9 cellular contexts compared by ENCODE assay signal in genomic region chr2:25131567-25132295, GRCh38. TPM values are rescaled to one million over a fixed set of nuclear protein-coding genes. Genes with fewer than 3 reads are reported as not detected.
A peak's percentile ranks its signal among the peaks of the same experiment; 100 is the strongest.
DNase-seq lines count a peak whose midpoint lies in the region; ATAC-seq and TF ChIP-seq lines count a peak whose summit lies in the region.
"Had no signal": no experiment of that assay in that cellular context is flagged by ENCODE, and none has a peak within 500 bp of the region (broad histone marks: within the 10 kb centered on the region; RNA-seq: fewer than 3 reads in every experiment).

No MANE protein-coding gene starts in this region.

- DNase-seq in activated CD8-positive, alpha-beta memory T cell treated with anti-CD3 and anti-CD28 coated beads for 24 hours = peak; percentile 64
- no peak for DNase-seq in activated CD8-positive, alpha-beta memory T cell treated with anti-CD3 and anti-CD28 coated beads, Interleukin-2, amount 50 U/mL, for 4 hours
- DNase-seq in mesothelial cell of epicardium (ENCODE audit: low spot score in 2 of 2, unreplicated experiment in 2 of 2) (peak in 1 of 2 experiments; percentile 42), upper lobe of left lung (peak in 1 of 2 donors; percentile 90), DMS153 (lab: John Stamatoyannopoulos, UW) (no peak), NCI-H2029 treated with DMSO at 0.1 percent for 48 hours (lab: John Stamatoyannopoulos, UW) (no peak)

- no peak overlapping the region for H3K9ac ChIP-seq in duodenal mucosa (ENCODE audit: low read depth in 1 of 2, low read length in 2 of 2)

- peak overlapping the region; percentile 60 for H3K4me3 Mint-ChIP-seq in mesothelial cell of epicardium

- TF ChIP-seq CTCF in mesothelial cell of epicardium (IDR thresholded peaks at IDR 0.05; ENCODE audit: unreplicated experiment) (no peak), upper lobe of left lung (IDR thresholded peaks at IDR 0.05) (no peak)

- H3K4me1 Mint-ChIP-seq in mesothelial cell of epicardium = peaks cover 19% of the 10 kb centered on the region

- WGBS in upper lobe of left lung, 2 donors = 25 to 36% methylated on average over 13 to 24 of the region's 53 CpGs

- H3K4me1 ChIP-seq in duodenal mucosa (ENCODE audit: control insufficient read depth in 1 of 2, insufficient read depth in 2 of 2, low read length in 2 of 2) (peaks cover 0 to 9% of the 10 kb centered on the region in 2 donors), upper lobe of left lung (peaks cover 4 to 19% (median 13%) of the 10 kb centered on the region in 4 donors)

- no peaks in the 10 kb centered on the region for H3K9me3 Mint-ChIP-seq in mesothelial cell of epicardium

- peak overlapping the region; percentile 87 for H3K27ac Mint-ChIP-seq in mesothelial cell of epicardium

- no peak for TF ChIP-seq EP300 in upper lobe of left lung (IDR thresholded peaks at IDR 0.05)

- H3K27ac ChIP-seq in duodenal mucosa (ENCODE audit: low read depth, low read length) (no peak overlapping the region), upper lobe of left lung (peak overlapping the region in 1 of 4 donors; percentile 3)
- H3K27ac ChIP-seq: epithelial cell of prostate had no signal

- ATAC-seq in upper lobe of left lung (ENCODE audit: low FRiP score in 2 of 2) (peak in 1 of 2 donors; percentile 61), HG03460 (IDR thresholded peaks at IDR 0.05; ENCODE audit: unreplicated experiment) (no peak)

- H3K9me3 ChIP-seq in duodenal mucosa (ENCODE audit: control insufficient read depth in 1 of 2, low read length in 2 of 2) (no peaks in the 10 kb centered on the region), upper lobe of left lung (no peaks in the 10 kb centered on the region)

- peaks cover 8% of the 10 kb centered on the region for H3K36me3 Mint-ChIP-seq in mesothelial cell of epicardium

- no peaks in the 10 kb centered on the region for H3K36me3 ChIP-seq in duodenal mucosa (ENCODE audit: control insufficient read depth in 1 of 2, insufficient read depth in 2 of 2, low read length in 2 of 2)
- no peaks in the 10 kb centered on the region for H3K36me3 ChIP-seq in upper lobe of left lung

- no peak for TF ChIP-seq POLR2A in upper lobe of left lung (IDR thresholded peaks at IDR 0.05)

- H3K27me3 ChIP-seq in duodenal mucosa (ENCODE audit: control insufficient read depth in 1 of 2, insufficient read depth in 2 of 2, low read length in 2 of 2) (peaks cover 12 to 26% of the 10 kb centered on the region in 2 donors), upper lobe of left lung (peaks cover 0 to 3% (median 1%) of the 10 kb centered on the region in 4 donors)

- H3K4me3 ChIP-seq in duodenal mucosa (ENCODE audit: low read depth in 1 of 2, low read length in 2 of 2) (peak overlapping the region; percentile 49 to 58), upper lobe of left lung (peak overlapping the region in 3 of 4 donors; percentile 32 to 45 (median 37))

- peaks cover 7% of the 10 kb centered on the region for H3K27me3 Mint-ChIP-seq in mesothelial cell of epicardium (ENCODE audit: low read depth)

RNA-seq across cellular contexts. Expression of gene POMC, which starts 36.6 kb away (rescaled TPM):
- total RNA-seq in mesothelial cell of epicardium (0.29 TPM in 1 of 3 replicates, not detected in the others), upper lobe of left lung (10 to 100 TPM in 1 of 6 donors, 1 to 10 TPM in 5; 2.4 to 11.5 (median 5.6) TPM)
